Comparison of ENCODE assay signal across 10 cellular contexts in the genomic region with DNA sequence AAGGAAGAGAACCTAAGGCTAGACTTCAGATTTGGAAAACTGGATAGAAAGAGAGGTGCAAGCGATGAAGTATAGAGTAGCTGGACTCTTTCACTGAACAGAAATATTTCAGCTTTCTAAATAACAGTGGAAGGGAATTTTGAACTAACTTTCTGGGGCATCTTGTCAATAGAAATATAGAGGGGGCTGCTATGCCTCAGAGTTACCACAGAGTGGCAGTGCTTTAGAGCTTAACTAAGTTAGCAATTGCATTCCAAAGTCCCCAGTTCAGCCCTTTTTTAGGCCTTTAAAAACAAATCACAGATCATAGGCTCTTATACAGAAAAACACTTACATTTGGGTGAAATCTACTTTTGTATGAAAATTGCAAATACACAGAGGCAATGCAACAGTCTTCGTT.
DNase-seq lines count a peak whose midpoint lies in the region; ATAC-seq and TF ChIP-seq lines count a peak whose summit lies in the region.
"Had no signal": no experiment of that assay in that cellular context is flagged by ENCODE, and none has a peak within 500 bp of the region (broad histone marks: within the 10 kb centered on the region; RNA-seq: fewer than 3 reads in every experiment).

No MANE protein-coding gene starts in this region.

- no peaks in the 10 kb centered on the region for H3K27me3 Mint-ChIP-seq in type B pancreatic cell
- H3K27me3 Mint-ChIP-seq: activated CD4-positive, alpha-beta T cell treated with anti-CD3 and anti-CD28 coated beads, Interleukin-2, amount 10 ng/mL, durations not matched to agents 24 days and 14 days had no signal

- TF ChIP-seq RAD21 in SK-N-SH (IDR thresholded peaks at IDR 0.05; ENCODE audit: low read length), result peak; percentile 80

- H3K27ac ChIP-seq in SK-N-SH (ENCODE audit: low read depth in 2 of 2, low read length in 1 of 2) (no peak overlapping the region), OCI-LY7 (ENCODE audit: low read depth, low read length, poor library complexity, severe bottlenecking) (no peak overlapping the region), upper lobe of left lung (no peak overlapping the region), lower lobe of right lung (no peak overlapping the region)

- H3K4me3 ChIP-seq in SK-N-SH (ENCODE audit: low read depth in 2 of 2, low read length in 1 of 2), result no peak overlapping the region
- no peak overlapping the region for H3K4me3 ChIP-seq in OCI-LY7 (ENCODE audit: low read depth, low read length, poor library complexity, severe bottlenecking)
- no peak overlapping the region for H3K4me3 ChIP-seq in foreskin fibroblast (ENCODE audit: low read depth in 1 of 2, low read length in 2 of 2)
- no peak overlapping the region for H3K4me3 ChIP-seq in upper lobe of left lung
- no peak overlapping the region for H3K4me3 ChIP-seq in lower lobe of right lung

- BruUV-seq in OCI-LY7 (replicated peaks; lab: Mats Ljungman, UMichigan), result no TSS peak

- POLR2A ChIA-PET in SK-N-SH (lab: Yijun Ruan, JAX), result no interaction called here
- POLR2A ChIA-PET in OCI-LY7 (lab: Charles Lee), result no interaction called here

- H3K4me1 Mint-ChIP-seq in type B pancreatic cell (ENCODE audit: unreplicated experiment), result no peaks in the 10 kb centered on the region
- H3K4me1 Mint-ChIP-seq: activated CD4-positive, alpha-beta T cell treated with anti-CD3 and anti-CD28 coated beads, Interleukin-2, amount 10 ng/mL, durations not matched to agents 24 days and 14 days had no signal

- H3K27me3 ChIP-seq in SK-N-SH (ENCODE audit: insufficient read depth) (no peaks in the 10 kb centered on the region), upper lobe of left lung (no peaks in the 10 kb centered on the region), lower lobe of right lung (ENCODE audit: low read depth) (no peaks in the 10 kb centered on the region)

- no peaks in the 10 kb centered on the region for H3K9me3 Mint-ChIP-seq in type B pancreatic cell
- H3K9me3 Mint-ChIP-seq: activated CD4-positive, alpha-beta T cell treated with anti-CD3 and anti-CD28 coated beads, Interleukin-2, amount 10 ng/mL, durations not matched to agents 24 days and 14 days had no signal

- WGBS in SK-N-SH (ENCODE audit: low lambda C conversion rate), result 25% methylated on average over 2 of the region's 2 CpGs
- 53 to 67% methylated on average over 2 of the region's 2 CpGs for WGBS in upper lobe of left lung, 2 donors

- H3K9me2 ChIP-seq in SK-N-SH (no peaks in the 10 kb centered on the region), OCI-LY7 (ENCODE audit: insufficient read depth, low read length) (no peaks in the 10 kb centered on the region)

- peaks cover 0 to 3% of the 10 kb centered on the region in 2 experiments; a peak in 2 of 4 replicates for H3K4me1 ChIP-seq in SK-N-SH (ENCODE audit: control insufficient read depth in 1 of 2, insufficient read depth in 2 of 2, low read depth in 1 of 2, low read length in 1 of 2)
- H3K4me1 ChIP-seq in OCI-LY7 (ENCODE audit: insufficient read depth, low read length, poor library complexity, severe bottlenecking), result no peaks in the 10 kb centered on the region
- H3K4me1 ChIP-seq in upper lobe of left lung, result no peaks in the 10 kb centered on the region
- no peaks in the 10 kb centered on the region for H3K4me1 ChIP-seq in lower lobe of right lung

- H3K9me3 ChIP-seq in SK-N-SH (no peaks in the 10 kb centered on the region), OCI-LY7 (ENCODE audit: low read length) (no peaks in the 10 kb centered on the region), upper lobe of left lung (no peaks in the 10 kb centered on the region), lower lobe of right lung (no peaks in the 10 kb centered on the region)

- no peak overlapping the region for H3K4me3 Mint-ChIP-seq in type B pancreatic cell
- H3K4me3 Mint-ChIP-seq: activated CD4-positive, alpha-beta T cell treated with anti-CD3 and anti-CD28 coated beads, Interleukin-2, amount 10 ng/mL, durations not matched to agents 24 days and 14 days had no signal

- TF ChIP-seq EP300 in SK-N-SH (IDR thresholded peaks at IDR 0.05; ENCODE audit: borderline replicate concordance in 1 of 2, low read depth in 1 of 2, low read length in 1 of 2), result no peak
- TF ChIP-seq EP300 in upper lobe of left lung (IDR thresholded peaks at IDR 0.05), result no peak

- CTCF ChIA-PET in SK-N-SH (lab: Yijun Ruan, JAX) (interaction anchor here (0.6 to 3.4 kb wide), 28 partner anchors 10 to 1154 kb away, joined by 3 to 21 read pairs (median 4); no protein-coding TSS in a partner anchor), OCI-LY7 (lab: Charles Lee; ENCODE audit: unreplicated experiment) (no interaction called here)

- H3K4me2 ChIP-seq in SK-N-SH (no peak overlapping the region), OCI-LY7 (ENCODE audit: low read length) (no peak overlapping the region)

- TF ChIP-seq POLR2A in upper lobe of left lung (IDR thresholded peaks at IDR 0.05), result no peak

- intact Hi-C loops in OCI-LY7 (cut with micrococcal nuclease; ENCODE audit: unreplicated experiment) (no loop called here), lower lobe of right lung (cut with DNase I) (no loop called here)

- no peaks in the 10 kb centered on the region for H3F3A ChIP-seq in SK-N-SH (replicated peaks; ENCODE audit: insufficient read depth)

- ATAC-seq in SK-N-SH treated with all-trans-retinoic acid at 6 μM for 48 hours, result no peak
- ATAC-seq in upper lobe of left lung (ENCODE audit: low FRiP score in 2 of 2), result no peak
- no peak for ATAC-seq in lower lobe of right lung

- H3K27ac Mint-ChIP-seq in type B pancreatic cell, result no peak overlapping the region
- H3K27ac Mint-ChIP-seq: activated CD4-positive, alpha-beta T cell treated with anti-CD3 and anti-CD28 coated beads, Interleukin-2, amount 10 ng/mL, durations not matched to agents 24 days and 14 days had no signal

- H2AFZ ChIP-seq in SK-N-SH (ENCODE audit: low read depth) (no peak overlapping the region), OCI-LY7 (ENCODE audit: low read length) (no peak overlapping the region)

- DNase-seq in SK-N-SH, result peak; percentile 31
- peak; percentile 27 for DNase-seq in OCI-LY7 (ENCODE audit: low spot score)
- DNase-seq in foreskin fibroblast, result no peak
- DNase-seq in type B pancreatic cell (ENCODE audit: extremely low spot score, unreplicated experiment), result no peak
- DNase-seq in activated naive CD4-positive, alpha-beta T cell (lab: John Stamatoyannopoulos, UW), result no peak
- DNase-seq in upper lobe of left lung, result no peak
- DNase-seq in lower lobe of right lung, result no peak
- DNase-seq: activated CD4-positive, alpha-beta T cell treated with anti-CD3 and anti-CD28 coated beads, Interleukin-2, amount 10 ng/mL, durations not matched to agents 24 days and 14 days; KG1 had no signal

- H3K79me2 ChIP-seq in SK-N-SH (ENCODE audit: insufficient read depth) (no peaks in the 10 kb centered on the region), OCI-LY7 (ENCODE audit: insufficient read depth, low read depth, low read length) (no peaks in the 10 kb centered on the region)

- TF ChIP-seq CTCF in SK-N-SH (IDR thresholded peaks at IDR 0.05) (peak; percentile 66), OCI-LY7 (conservative IDR thresholded peaks at IDR 0.05; ENCODE audit: low read length) (peak; percentile 76), foreskin fibroblast (IDR thresholded peaks at IDR 0.05; ENCODE audit: low read depth, low read length) (peak; percentile 43), type B pancreatic cell (conservative IDR thresholded peaks at IDR 0.05) (peak; percentile 90), upper lobe of left lung (IDR thresholded peaks at IDR 0.05) (peak in 3 of 6 experiments; percentile 19 to 31 (median 19)), lower lobe of right lung (IDR thresholded peaks at IDR 0.05) (no peak)

- H4K20me1 ChIP-seq in SK-N-SH (ENCODE audit: insufficient read depth) (no peaks in the 10 kb centered on the region), OCI-LY7 (ENCODE audit: insufficient read depth, low read length) (no peaks in the 10 kb centered on the region)

- H3K36me3 Mint-ChIP-seq in type B pancreatic cell, result no peaks in the 10 kb centered on the region

- H3K9ac ChIP-seq in SK-N-SH, result no peak overlapping the region

- H3K36me3 ChIP-seq in SK-N-SH (replicated peaks in 1 of 2; ENCODE audit: control insufficient read depth in 1 of 2, insufficient read depth in 2 of 2, low read length in 1 of 2), result no peaks in the 10 kb centered on the region
- no peaks in the 10 kb centered on the region for H3K36me3 ChIP-seq in OCI-LY7 (ENCODE audit: insufficient read depth, low read length)
- no peaks in the 10 kb centered on the region for H3K36me3 ChIP-seq in upper lobe of left lung
- no peaks in the 10 kb centered on the region for H3K36me3 ChIP-seq in lower lobe of right lung

TF ChIP-seq in SK-N-SH, 30 proteins besides CTCF, POLR2A, EP300 and RAD21:
- TF ChIP-seq RCOR1 (IDR thresholded peaks at IDR 0.05; ENCODE audit: low read length) (0 out of 2 replicates have a peak, but pooled peaks have one; percentile 19), GABPA (IDR thresholded peaks at IDR 0.05; ENCODE audit: low read depth) (no peak), SMC3 (IDR thresholded peaks at IDR 0.05; ENCODE audit: low read depth, low read length) (peak; percentile 70)

TF ChIP-seq in SK-N-SH treated with all-trans-retinoic acid at 6 μM for 48 hours, 23 proteins besides CTCF, POLR2A, EP300 and RAD21 (continues in another document):
- TF ChIP-seq ZC3H10 (CRISPR knock-in tag; IDR thresholded peaks at IDR 0.05) (no peak), TCF4 (CRISPR knock-in tag; IDR thresholded peaks at IDR 0.05; ENCODE audit: borderline replicate concordance) (no peak), OSR1 (CRISPR knock-in tag; IDR thresholded peaks at IDR 0.05) (no peak), SNAI2 (CRISPR knock-in tag; IDR thresholded peaks at IDR 0.05) (no peak), CSRNP3 (CRISPR knock-in tag; IDR thresholded peaks at IDR 0.05) (no peak)

Comparison
In these comparisons a context has a peak if more than half of its experiments do, and no peak if none do; other contexts are left out.
1. DNase-seq: peak in SK-N-SH (single experiment) and OCI-LY7 (single experiment); none in foreskin fibroblast (0 of 2), type B pancreatic cell (single experiment), activated naive CD4-positive, alpha-beta T cell (0 of 4), upper lobe of left lung (0 of 2) and lower lobe of right lung (single experiment).